Comparison of ENCODE assay signal across 2 cellular contexts in the genomic region with DNA sequence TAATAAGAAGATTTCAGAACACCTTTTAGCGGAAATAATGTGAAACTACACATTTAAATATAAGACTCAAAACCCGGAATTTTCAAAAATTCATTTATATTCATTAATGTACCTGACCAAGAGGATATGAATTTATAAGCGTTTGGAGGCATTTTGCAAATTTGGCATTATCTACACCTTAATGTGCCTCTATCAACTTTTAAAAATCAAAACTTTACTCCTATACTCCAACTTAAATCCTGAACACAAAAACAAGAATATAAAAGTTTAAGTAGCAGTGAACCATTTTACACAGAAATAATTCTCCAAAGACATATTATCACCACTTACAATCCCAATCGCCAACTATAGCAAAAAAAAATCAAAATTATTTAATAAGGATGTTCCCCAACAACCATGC.
TF ChIP-seq lines count a peak whose summit lies in the region.

No MANE protein-coding gene starts in this region.

TF ChIP-seq in GM23338, 12 proteins besides CTCF, POLR2A, EP300 and RAD21 (continues in another document):
- no peak for TF ChIP-seq ZNF114 (CRISPR knock-in tag; IDR thresholded peaks at IDR 0.05)
- no peak for TF ChIP-seq NANOG (IDR thresholded peaks at IDR 0.05; ENCODE audit: borderline replicate concordance)
- no peak for TF ChIP-seq CREB1 (CRISPR knock-in tag; IDR thresholded peaks at IDR 0.05; ENCODE audit: low read depth)
- no peak for TF ChIP-seq STAT1 (IDR thresholded peaks at IDR 0.05; ENCODE audit: unreplicated experiment)
- TF ChIP-seq, protein P1, sequence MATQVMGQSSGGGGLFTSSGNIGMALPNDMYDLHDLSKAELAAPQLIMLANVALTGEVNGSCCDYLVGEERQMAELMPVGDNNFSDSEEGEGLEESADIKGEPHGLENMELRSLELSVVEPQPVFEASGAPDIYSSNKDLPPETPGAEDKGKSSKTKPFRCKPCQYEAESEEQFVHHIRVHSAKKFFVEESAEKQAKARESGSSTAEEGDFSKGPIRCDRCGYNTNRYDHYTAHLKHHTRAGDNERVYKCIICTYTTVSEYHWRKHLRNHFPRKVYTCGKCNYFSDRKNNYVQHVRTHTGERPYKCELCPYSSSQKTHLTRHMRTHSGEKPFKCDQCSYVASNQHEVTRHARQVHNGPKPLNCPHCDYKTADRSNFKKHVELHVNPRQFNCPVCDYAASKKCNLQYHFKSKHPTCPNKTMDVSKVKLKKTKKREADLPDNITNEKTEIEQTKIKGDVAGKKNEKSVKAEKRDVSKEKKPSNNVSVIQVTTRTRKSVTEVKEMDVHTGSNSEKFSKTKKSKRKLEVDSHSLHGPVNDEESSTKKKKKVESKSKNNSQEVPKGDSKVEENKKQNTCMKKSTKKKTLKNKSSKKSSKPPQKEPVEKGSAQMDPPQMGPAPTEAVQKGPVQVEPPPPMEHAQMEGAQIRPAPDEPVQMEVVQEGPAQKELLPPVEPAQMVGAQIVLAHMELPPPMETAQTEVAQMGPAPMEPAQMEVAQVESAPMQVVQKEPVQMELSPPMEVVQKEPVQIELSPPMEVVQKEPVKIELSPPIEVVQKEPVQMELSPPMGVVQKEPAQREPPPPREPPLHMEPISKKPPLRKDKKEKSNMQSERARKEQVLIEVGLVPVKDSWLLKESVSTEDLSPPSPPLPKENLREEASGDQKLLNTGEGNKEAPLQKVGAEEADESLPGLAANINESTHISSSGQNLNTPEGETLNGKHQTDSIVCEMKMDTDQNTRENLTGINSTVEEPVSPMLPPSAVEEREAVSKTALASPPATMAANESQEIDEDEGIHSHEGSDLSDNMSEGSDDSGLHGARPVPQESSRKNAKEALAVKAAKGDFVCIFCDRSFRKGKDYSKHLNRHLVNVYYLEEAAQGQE (IDR thresholded peaks at IDR 0.05; ENCODE audit: unreplicated experiment), result no peak
- TF ChIP-seq, protein P2, sequence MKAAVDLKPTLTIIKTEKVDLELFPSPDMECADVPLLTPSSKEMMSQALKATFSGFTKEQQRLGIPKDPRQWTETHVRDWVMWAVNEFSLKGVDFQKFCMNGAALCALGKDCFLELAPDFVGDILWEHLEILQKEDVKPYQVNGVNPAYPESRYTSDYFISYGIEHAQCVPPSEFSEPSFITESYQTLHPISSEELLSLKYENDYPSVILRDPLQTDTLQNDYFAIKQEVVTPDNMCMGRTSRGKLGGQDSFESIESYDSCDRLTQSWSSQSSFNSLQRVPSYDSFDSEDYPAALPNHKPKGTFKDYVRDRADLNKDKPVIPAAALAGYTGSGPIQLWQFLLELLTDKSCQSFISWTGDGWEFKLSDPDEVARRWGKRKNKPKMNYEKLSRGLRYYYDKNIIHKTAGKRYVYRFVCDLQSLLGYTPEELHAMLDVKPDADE (IDR thresholded peaks at IDR 0.05), result no peak
- TF ChIP-seq JUNB (IDR thresholded peaks at IDR 0.05; ENCODE audit: unreplicated experiment), result no peak
- TF ChIP-seq POLR2AphosphoS5 (IDR thresholded peaks at IDR 0.05; ENCODE audit: low read depth), result no peak
- no peak for TF ChIP-seq EZH2phosphoT487 (IDR thresholded peaks at IDR 0.05; ENCODE audit: unreplicated experiment)
- no peak for TF ChIP-seq ZNF331 (CRISPR knock-in tag; IDR thresholded peaks at IDR 0.05; ENCODE audit: low read depth)
- TF ChIP-seq EZH2 (IDR thresholded peaks at IDR 0.05; ENCODE audit: low read depth, unreplicated experiment), result no peak

TF ChIP-seq in GM12878, 131 proteins besides CTCF, POLR2A, EP300 and RAD21:
- TF ChIP-seq, protein P3, sequence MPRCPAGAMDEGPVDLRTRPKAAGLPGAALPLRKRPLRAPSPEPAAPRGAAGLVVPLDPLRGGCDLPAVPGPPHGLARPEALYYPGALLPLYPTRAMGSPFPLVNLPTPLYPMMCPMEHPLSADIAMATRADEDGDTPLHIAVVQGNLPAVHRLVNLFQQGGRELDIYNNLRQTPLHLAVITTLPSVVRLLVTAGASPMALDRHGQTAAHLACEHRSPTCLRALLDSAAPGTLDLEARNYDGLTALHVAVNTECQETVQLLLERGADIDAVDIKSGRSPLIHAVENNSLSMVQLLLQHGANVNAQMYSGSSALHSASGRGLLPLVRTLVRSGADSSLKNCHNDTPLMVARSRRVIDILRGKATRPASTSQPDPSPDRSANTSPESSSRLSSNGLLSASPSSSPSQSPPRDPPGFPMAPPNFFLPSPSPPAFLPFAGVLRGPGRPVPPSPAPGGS (IDR thresholded peaks at IDR 0.05; ENCODE audit: borderline replicate concordance, insufficient read depth, low read depth, low read length, poor library complexity, severe bottlenecking), result no peak
- TF ChIP-seq, protein P4, sequence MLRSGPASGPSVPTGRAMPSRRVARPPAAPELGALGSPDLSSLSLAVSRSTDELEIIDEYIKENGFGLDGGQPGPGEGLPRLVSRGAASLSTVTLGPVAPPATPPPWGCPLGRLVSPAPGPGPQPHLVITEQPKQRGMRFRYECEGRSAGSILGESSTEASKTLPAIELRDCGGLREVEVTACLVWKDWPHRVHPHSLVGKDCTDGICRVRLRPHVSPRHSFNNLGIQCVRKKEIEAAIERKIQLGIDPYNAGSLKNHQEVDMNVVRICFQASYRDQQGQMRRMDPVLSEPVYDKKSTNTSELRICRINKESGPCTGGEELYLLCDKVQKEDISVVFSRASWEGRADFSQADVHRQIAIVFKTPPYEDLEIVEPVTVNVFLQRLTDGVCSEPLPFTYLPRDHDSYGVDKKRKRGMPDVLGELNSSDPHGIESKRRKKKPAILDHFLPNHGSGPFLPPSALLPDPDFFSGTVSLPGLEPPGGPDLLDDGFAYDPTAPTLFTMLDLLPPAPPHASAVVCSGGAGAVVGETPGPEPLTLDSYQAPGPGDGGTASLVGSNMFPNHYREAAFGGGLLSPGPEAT (IDR thresholded peaks at IDR 0.05; ENCODE audit: low read depth), result no peak
- TF ChIP-seq POU2F2 (IDR thresholded peaks at IDR 0.05; ENCODE audit: borderline replicate concordance, low read depth, low read length) (no peak), SMAD1 (IDR thresholded peaks at IDR 0.05; ENCODE audit: low read depth, partially characterized antibody) (no peak), DPF2 (IDR thresholded peaks at IDR 0.05) (no peak), SIX5 (IDR thresholded peaks at IDR 0.05; ENCODE audit: low read depth, low read length, severe bottlenecking) (no peak), ESRRA (IDR thresholded peaks at IDR 0.05; ENCODE audit: low read length) (no peak), NFYA (IDR thresholded peaks at IDR 0.05; ENCODE audit: borderline replicate concordance, low read depth, low read length) (no peak), JUNB (IDR thresholded peaks at IDR 0.05) (no peak), TAF1 (IDR thresholded peaks at IDR 0.05; ENCODE audit: borderline replicate concordance, low read depth, low read length) (no peak), HDGF (IDR thresholded peaks at IDR 0.05) (no peak), NR2C2 (IDR thresholded peaks at IDR 0.05; ENCODE audit: borderline replicate concordance, control insufficient read depth, insufficient read length, low read depth) (no peak), ATF7 (IDR thresholded peaks at IDR 0.05; ENCODE audit: low read depth) (no peak)
